1 cellular context compared by ENCODE assay signal in genomic region chr13:65864039-65864438, GRCh38.
A peak's percentile ranks its signal among the peaks of the same experiment; 100 is the strongest.
TF ChIP-seq lines count a peak whose summit lies in the region.

No MANE protein-coding gene starts in this region.

TF ChIP-seq in HepG2, 621 proteins besides CTCF, POLR2A, EP300 and RAD21:
- peak; percentile 30; the same call in 1 of the 2 replicates for TF ChIP-seq ZBTB40 (IDR thresholded peaks at IDR 0.05)
- no peak for TF ChIP-seq ZBTB40 (CRISPR knock-in tag; IDR thresholded peaks at IDR 0.05)
- no peak for TF ChIP-seq CENPX (CRISPR knock-in tag; IDR thresholded peaks at IDR 0.05)
